Comparison of ENCODE assay signal across 14 cellular contexts in genomic region chr7:100984241-100984881, GRCh38. TPM values are rescaled to one million over a fixed set of nuclear protein-coding genes. Genes with fewer than 3 reads are reported as not detected.
DNase-seq lines count a peak whose midpoint lies in the region; FAIRE-seq and TF ChIP-seq lines count a peak whose summit lies in the region.
"Not testable (repeated sequence)": the region's sequence is repeated elsewhere in the genome, so short reads cannot be mapped to it uniquely, and the experiment has no call there.
"Had no signal": no experiment of that assay in that cellular context is flagged by ENCODE, and none has a peak within 500 bp of the region (broad histone marks: within the 10 kb centered on the region; RNA-seq: fewer than 3 reads in every experiment).

No MANE protein-coding gene starts in this region.

- H3K79me2 ChIP-seq in astrocyte (ENCODE audit: insufficient read depth, low read length); osteoblast (ENCODE audit: insufficient read depth, low read length): not testable (repeated sequence)

- not testable (repeated sequence) for H3K4me1 ChIP-seq in Peyer's patch; astrocyte (ENCODE audit: insufficient read depth, low read length); osteoblast (ENCODE audit: insufficient read depth, low read length); small intestine (ENCODE audit: control insufficient read depth in 2 of 2, insufficient read depth in 1 of 2, low read depth in 1 of 2, low read length in 1 of 2)

- H3K9me3 ChIP-seq in Peyer's patch; astrocyte (ENCODE audit: insufficient read depth, low read depth, low read length); osteoblast (ENCODE audit: low read depth, low read length); small intestine (ENCODE audit: control insufficient read depth, low read depth): not testable (repeated sequence)

- not testable (repeated sequence) for FAIRE-seq in astrocyte (lab: Jason Lieb, UNC); small intestine (lab: Jason Lieb, UNC)

- not testable (repeated sequence) for H3K36me3 Mint-ChIP-seq in HFFc6 (ENCODE audit: low read depth); astrocyte (ENCODE audit: low read depth, unreplicated experiment)

- H3K4me2 ChIP-seq in astrocyte (ENCODE audit: low read length); osteoblast (ENCODE audit: insufficient read depth, low read length): not testable (repeated sequence)

- not testable (repeated sequence) for TF ChIP-seq CTCF in HFFc6 (IDR thresholded peaks at IDR 0.05); Peyer's patch (IDR thresholded peaks at IDR 0.05); astrocyte (IDR thresholded peaks at IDR 0.05; ENCODE audit: insufficient read depth, low read depth, low read length); osteoblast (IDR thresholded peaks at IDR 0.05; ENCODE audit: extremely low read depth, low read depth, low read length)

- not testable (repeated sequence) for DNase-seq in HFFc6; astrocyte (ENCODE audit: low read depth); epithelial cell of prostate (ENCODE audit: low read depth, low spot score); osteoblast (ENCODE audit: insufficient read length, low spot score, missing footprints)
- DNase-seq in Peyer's patch (peak in 1 of 3 donors; percentile 70), kidney tubule cell (ENCODE audit: low spot score) (peak; percentile 21), small intestine (peak; percentile 85)

- H3K27ac Mint-ChIP-seq in HFFc6 = peak overlapping the region; percentile 99
- peak overlapping the region; percentile 54 for H3K27ac Mint-ChIP-seq in astrocyte (ENCODE audit: unreplicated experiment)

- WGBS in small intestine, 3 donors = 28 to 59% (median 40%) methylated on average over 14 of the region's 14 CpGs

- H3K4me3 Mint-ChIP-seq in HFFc6; astrocyte (ENCODE audit: unreplicated experiment): not testable (repeated sequence)

- not testable (repeated sequence) for H4K20me1 ChIP-seq in astrocyte (ENCODE audit: insufficient read depth, low read length); osteoblast (ENCODE audit: insufficient read depth, low read length)

- H3K36me3 ChIP-seq in Peyer's patch; astrocyte (ENCODE audit: insufficient read depth, low read length); osteoblast (ENCODE audit: insufficient read depth, low read length); small intestine (ENCODE audit: control insufficient read depth in 2 of 2, insufficient read depth in 2 of 2, low read length in 2 of 2): not testable (repeated sequence)

- H3K9me3 Mint-ChIP-seq in HFFc6; astrocyte (ENCODE audit: unreplicated experiment): not testable (repeated sequence)

- not testable (repeated sequence) for H3K27me3 ChIP-seq in Peyer's patch; astrocyte (ENCODE audit: insufficient read depth, low read length); osteoblast (ENCODE audit: insufficient read depth, low read length); small intestine (ENCODE audit: control insufficient read depth in 2 of 2, insufficient read depth in 2 of 2, low read length in 2 of 2)

- H3K27me3 Mint-ChIP-seq in HFFc6 (ENCODE audit: insufficient read depth) = peaks cover 17% of the 10 kb centered on the region
- peaks cover 15% of the 10 kb centered on the region for H3K27me3 Mint-ChIP-seq in astrocyte (ENCODE audit: low read depth, unreplicated experiment)

- H2AFZ ChIP-seq in astrocyte (ENCODE audit: low read depth, low read length); osteoblast (ENCODE audit: low read length): not testable (repeated sequence)

- H3K27ac ChIP-seq in Peyer's patch (peak overlapping the region in 3 of 4 donors; percentile 67 to 88 (median 83)), epithelial cell of prostate (peak overlapping the region; percentile 75), osteoblast (ENCODE audit: low read depth, low read length) (peak overlapping the region; percentile 57), small intestine (ENCODE audit: low read depth in 1 of 2, low read length in 1 of 2) (peak overlapping the region in 1 of 2 donors; percentile 43)
- not testable (repeated sequence) for H3K27ac ChIP-seq in astrocyte (ENCODE audit: low read depth, low read length)

- H3K4me3 ChIP-seq in Peyer's patch; astrocyte (ENCODE audit: insufficient read depth, low read depth, low read length); osteoblast (ENCODE audit: insufficient read depth, low read length); small intestine (ENCODE audit: low read depth in 1 of 2, low read length in 2 of 2): not testable (repeated sequence)

- not testable (repeated sequence) for H3K9ac ChIP-seq in astrocyte (ENCODE audit: low read length)

- peak in 1 of 2 donors; percentile 36 for TF ChIP-seq POLR2A in Peyer's patch (IDR thresholded peaks at IDR 0.05)

- peaks cover 23% of the 10 kb centered on the region for H3K4me1 Mint-ChIP-seq in HFFc6 (ENCODE audit: low read depth)
- not testable (repeated sequence) for H3K4me1 Mint-ChIP-seq in astrocyte (ENCODE audit: low read depth, unreplicated experiment)

RNA-seq across cellular contexts. Expression of gene MUC12, which starts 15.0 kb away (rescaled TPM):
- 1 to 10 TPM in 5 of 6 experiments, under 1 TPM in 1; 0.91 to 2.3 (median 1.6) TPM for total RNA-seq in HFFc6 (2021; fragmentation: NEBNext Ultra II Directional; extraction: Animal tissue kit (Norgen Biotek cat#: 25700))
- total RNA-seq in Peyer's patch (10 to 100 TPM in 2 of 4 donors, 1 to 10 TPM in 2; 4.8 to 31.8 (median 9.0) TPM), astrocyte (2.5 and 2.8 TPM in 2 replicates), osteoblast (under 0.01 and 0.59 TPM in 2 replicates)
- polyA plus RNA-seq in small intestine = 10 to 100 TPM in 2 of 3 donors, 1 to 10 TPM in 1; 2.6 to 31.8 (median 23.5) TPM
- total RNA-seq: A172; CD4-positive, CD25-positive, alpha-beta regulatory T cell; Right ventricle myocardium inferior had no signal

RNA-seq across cellular contexts. Expression of gene MUC3A, which starts 35.0 kb away (rescaled TPM):
- not detected for total RNA-seq in HFFc6 (2021; fragmentation: NEBNext Ultra II Directional; extraction: Animal tissue kit (Norgen Biotek cat#: 25700))
- total RNA-seq in Peyer's patch = 100 to 1,000 TPM in 3 of 4 donors, 10 to 100 TPM in 1; 85.8 to 694 (median 395) TPM
- total RNA-seq in astrocyte = 0.61 TPM in 1 of 2 replicates, not detected in the other
- not detected in 2 replicates for total RNA-seq in osteoblast
- 100 to 1,000 TPM in 1 of 3 donors, 10 to 100 TPM in 2; 49.6 to 156 (median 51.3) TPM for polyA plus RNA-seq in small intestine
- total RNA-seq: A172; CD4-positive, CD25-positive, alpha-beta regulatory T cell; NCI-H460 had no signal
- polyA plus RNA-seq: AG04450; CD4-positive, CD25-positive, alpha-beta regulatory T cell had no signal

RNA-seq across cellular contexts. Expression of gene MUC17, which starts 35.5 kb away (rescaled TPM):
- total RNA-seq in HFFc6 (2021; fragmentation: NEBNext Ultra II Directional; extraction: Animal tissue kit (Norgen Biotek cat#: 25700)) = not detected
- 1,000 to 10,000 TPM in 1 of 4 donors, 100 to 1,000 TPM in 2, 10 to 100 TPM in 1; 64.4 to 1,011 (median 801) TPM for total RNA-seq in Peyer's patch
- not detected in 2 replicates for total RNA-seq in astrocyte
- under 0.01 TPM in 1 of 2 replicates, not detected in the other for total RNA-seq in osteoblast
- polyA plus RNA-seq in small intestine = 10 to 100 TPM; 16.1 to 26.6 (median 20.8) TPM
- total RNA-seq: A172; CD4-positive, CD25-positive, alpha-beta regulatory T cell; H1; NCI-H460; Right ventricle myocardium inferior; SJCRH30 had no signal
- polyA plus RNA-seq: AG04450; CD4-positive, CD25-positive, alpha-beta regulatory T cell had no signal

Comparison
In these comparisons a context has a peak if more than half of its experiments do, and no peak if none do; other contexts are left out.
1. RNA of gene MUC3A, which starts 35.0 kb away (total RNA-seq): 85.8 to 694 TPM in Peyer's patch; 0.61 TPM in astrocyte, not detected in HFFc6 and not detected in osteoblast; every median in the first group is over 10 times any median in the second.
2. RNA of gene MUC17, which starts 35.5 kb away (total RNA-seq): 64.4 to 1,011 TPM in Peyer's patch; not detected in HFFc6, not detected in astrocyte and under 0.01 TPM in osteoblast; every median in the first group is over 10 times any median in the second.